In the genomic region with DNA sequence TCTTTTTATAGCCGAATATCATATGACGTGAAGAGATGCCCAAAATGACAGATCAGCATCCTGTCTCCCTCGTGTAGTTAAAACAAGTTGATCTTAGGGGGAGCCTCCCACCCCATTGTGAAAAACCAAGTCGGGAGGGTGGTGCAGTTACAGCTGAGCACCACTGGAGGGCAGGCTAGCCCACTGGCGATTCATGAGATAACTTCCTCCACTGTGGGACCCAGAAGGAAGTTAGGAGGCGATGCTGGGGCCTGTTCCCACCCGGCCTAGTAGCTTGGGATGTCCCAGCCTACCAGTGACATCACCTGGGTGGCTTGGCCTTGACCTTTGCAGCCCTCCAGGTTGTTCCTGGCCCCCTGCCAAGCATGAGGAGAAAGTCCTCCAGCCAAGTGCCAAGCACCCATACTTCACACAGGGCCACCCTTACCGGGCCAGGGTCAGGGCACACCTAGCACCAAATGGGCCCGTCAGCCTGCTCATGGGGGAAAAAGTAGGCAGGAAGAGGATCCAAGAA, we compare ENCODE assay signal across 8 cellular contexts. TPM values are rescaled to one million over a fixed set of nuclear protein-coding genes. Genes with fewer than 3 reads are reported as not detected.
DNase-seq lines count a peak whose midpoint lies in the region; ATAC-seq and TF ChIP-seq lines count a peak whose summit lies in the region.

No MANE protein-coding gene starts in this region.

- H3K27me3 ChIP-seq in GM06990 (replicated peaks; ENCODE audit: control insufficient read depth, insufficient read depth, low read length) = no peaks in the 10 kb centered on the region
- H3K27me3 ChIP-seq in Peyer's patch = no peaks in the 10 kb centered on the region

- peak; percentile 99 for TF ChIP-seq CTCF in GM06990 (IDR thresholded peaks at IDR 0.05; ENCODE audit: insufficient read depth, low read length, poor library complexity, severe bottlenecking)
- peak; percentile 96 to 99 (median 97) for TF ChIP-seq CTCF in Peyer's patch (IDR thresholded peaks at IDR 0.05)
- TF ChIP-seq CTCF in fibroblast of pulmonary artery (IDR thresholded peaks at IDR 0.05; ENCODE audit: low read length, missing control alignments) = peak; percentile 100
- TF ChIP-seq CTCF in neural crest cell (conservative IDR thresholded peaks at IDR 0.05) = peak; percentile 97

- peak overlapping the region in 1 of 2 donors; percentile 5 for H3K4me3 Mint-ChIP-seq in activated T-cell treated with anti-CD3 and anti-CD28 coated beads, Interleukin-2, amount 50 U/mL, for 72 hours
- H3K4me3 Mint-ChIP-seq in neural crest cell = no peak overlapping the region

- peak overlapping the region in 3 of 4 donors; percentile 10 to 72 (median 44) for H3K27ac ChIP-seq in Peyer's patch

- H3K27me3 Mint-ChIP-seq in activated T-cell treated with anti-CD3 and anti-CD28 coated beads, Interleukin-2, amount 50 U/mL, for 72 hours (ENCODE audit: low read depth) = no peaks in the 10 kb centered on the region
- no peaks in the 10 kb centered on the region for H3K27me3 Mint-ChIP-seq in neural crest cell (ENCODE audit: low read depth)

- peaks cover 0 to 3% of the 10 kb centered on the region in 2 donors for H3K36me3 Mint-ChIP-seq in activated T-cell treated with anti-CD3 and anti-CD28 coated beads, Interleukin-2, amount 50 U/mL, for 72 hours (ENCODE audit: insufficient read depth in 2 of 2)
- no peaks in the 10 kb centered on the region for H3K36me3 Mint-ChIP-seq in neural crest cell (ENCODE audit: low read depth)

- peak; percentile 64 for ATAC-seq in HG03521 (IDR thresholded peaks at IDR 0.05; ENCODE audit: unreplicated experiment)
- peak; percentile 66 to 73 for ATAC-seq in activated T-cell treated with anti-CD3 and anti-CD28 coated beads, Interleukin-2, amount 50 U/mL, for 72 hours (replicated peaks in 1 of 2)
- no peak for ATAC-seq in GM21528 (IDR thresholded peaks at IDR 0.05; ENCODE audit: low FRiP score, unreplicated experiment)

- H3K9me3 Mint-ChIP-seq in activated T-cell treated with anti-CD3 and anti-CD28 coated beads, Interleukin-2, amount 50 U/mL, for 72 hours = no peaks in the 10 kb centered on the region
- H3K9me3 Mint-ChIP-seq in neural crest cell = no peaks in the 10 kb centered on the region

- H3K4me3 ChIP-seq in GM06990 (replicated peaks; ENCODE audit: low read depth, low read length) (no peak overlapping the region), Peyer's patch (no peak overlapping the region), fibroblast of pulmonary artery (replicated peaks; ENCODE audit: low read depth, low read length) (no peak overlapping the region)

- H3K9me3 ChIP-seq in Peyer's patch = no peaks in the 10 kb centered on the region

- H3K4me1 ChIP-seq in Peyer's patch = peaks cover 0 to 9% (median 2%) of the 10 kb centered on the region in 4 donors

- peak; percentile 54 for DNase-seq in GM06990 (ENCODE audit: extremely low read depth, insufficient read length)
- peak; percentile 64 to 86 (median 82) for DNase-seq in Peyer's patch
- DNase-seq in activated T-cell treated with anti-CD3 and anti-CD28 coated beads, Interleukin-2, amount 50 U/mL, for 72 hours = peak; percentile 69 to 80
- DNase-seq in fibroblast of pulmonary artery (ENCODE audit: low read depth) = peak; percentile 79
- peak; percentile 79 for DNase-seq in neural crest cell (ENCODE audit: low read depth, low spot score)
- peak; percentile 45 for DNase-seq in stromal cell of bone marrow (ENCODE audit: low read depth)

- TF ChIP-seq POLR2A in Peyer's patch (IDR thresholded peaks at IDR 0.05) = peak in 1 of 2 donors; percentile 11

- H3K36me3 ChIP-seq in GM06990 (ENCODE audit: control insufficient read depth, insufficient read depth, low read length) (peaks cover 12% of the 10 kb centered on the region), Peyer's patch (peaks cover 0 to 14% (median 0%) of the 10 kb centered on the region in 3 donors)

- H3K27ac Mint-ChIP-seq in activated T-cell treated with anti-CD3 and anti-CD28 coated beads, Interleukin-2, amount 50 U/mL, for 72 hours = peak overlapping the region; percentile 66
- no peak overlapping the region for H3K27ac Mint-ChIP-seq in neural crest cell (ENCODE audit: unreplicated experiment)

- peaks cover 20% of the 10 kb centered on the region for H3K4me1 Mint-ChIP-seq in activated T-cell treated with anti-CD3 and anti-CD28 coated beads, Interleukin-2, amount 50 U/mL, for 72 hours (ENCODE audit: low read depth)
- peaks cover 6% of the 10 kb centered on the region for H3K4me1 Mint-ChIP-seq in neural crest cell

RNA-seq across cellular contexts. Expression of gene CPNE2, which starts 8.1 kb away (rescaled TPM):
- 10 to 100 TPM; 26.4 to 73.9 (median 64.8) TPM for total RNA-seq in Peyer's patch
- total RNA-seq in activated T-cell treated with anti-CD3 and anti-CD28 coated beads, Interleukin-2, amount 50 U/mL, for 72 hours = 10 to 100 TPM in 1 of 2 donors, 1 to 10 TPM in 1; 9.4 to 15.1 TPM
- total RNA-seq in neural crest cell = 33.1 and 36.9 TPM in 2 replicates
